Comparison of ENCODE assay signal across 1 cellular context in genomic region chr17:17570207-17570797, GRCh38.
TF ChIP-seq lines count a peak whose summit lies in the region.

No MANE protein-coding gene starts in this region.

TF ChIP-seq in HepG2, 621 proteins besides CTCF, POLR2A, EP300 and RAD21 (continued from another document and continues in another):
- TF ChIP-seq ZNF766 (CRISPR knock-in tag; IDR thresholded peaks at IDR 0.05; ENCODE audit: borderline replicate concordance), result peak; percentile 53; the same call in 1 of the 2 replicates
- TF ChIP-seq ZNF124 (CRISPR knock-in tag; IDR thresholded peaks at IDR 0.05), result no peak
- TF ChIP-seq ZNF451 (CRISPR knock-in tag; IDR thresholded peaks at IDR 0.05), result no peak
- TF ChIP-seq EED (CRISPR knock-in tag; IDR thresholded peaks at IDR 0.05), result 0 out of 2 replicates have a peak, but pooled peaks have one; percentile 64
- no peak for TF ChIP-seq NFIB (CRISPR knock-in tag; IDR thresholded peaks at IDR 0.05; ENCODE audit: borderline replicate concordance)
- no peak for TF ChIP-seq HNF4G (IDR thresholded peaks at IDR 0.05; ENCODE audit: borderline replicate concordance, low read depth, low read length)
- TF ChIP-seq HNF4G (CRISPR knock-in tag; IDR thresholded peaks at IDR 0.05; ENCODE audit: borderline replicate concordance, low read depth), result no peak
- peak; percentile 3 for TF ChIP-seq ZNF407 (CRISPR knock-in tag; IDR thresholded peaks at IDR 0.05; ENCODE audit: not compliant biosample characterization)
- no peak for TF ChIP-seq ZBTB3 (CRISPR knock-in tag; IDR thresholded peaks at IDR 0.05; ENCODE audit: borderline replicate concordance, low read depth)
- TF ChIP-seq ZBTB43 (CRISPR knock-in tag; conservative IDR thresholded peaks at IDR 0.05), result no peak
- TF ChIP-seq TCF12 (IDR thresholded peaks at IDR 0.05), result no peak
- no peak for TF ChIP-seq TCF12 (CRISPR knock-in tag; IDR thresholded peaks at IDR 0.05)
- TF ChIP-seq MBNL3 (CRISPR knock-in tag; conservative IDR thresholded peaks at IDR 0.05), result no peak
- TF ChIP-seq ZNF180 (CRISPR knock-in tag; IDR thresholded peaks at IDR 0.05; ENCODE audit: borderline replicate concordance, low read depth), result no peak
- no peak for TF ChIP-seq ZNF777 (CRISPR knock-in tag; IDR thresholded peaks at IDR 0.05)
- no peak for TF ChIP-seq SRY (CRISPR knock-in tag; IDR thresholded peaks at IDR 0.05)
- no peak for TF ChIP-seq TRIM24 (CRISPR knock-in tag; IDR thresholded peaks at IDR 0.05)
- peak; percentile 75 for TF ChIP-seq ZNF280B (CRISPR knock-in tag; IDR thresholded peaks at IDR 0.05; ENCODE audit: borderline replicate concordance)
- 0 out of 2 replicates have a peak, but pooled peaks have one; percentile 32 for TF ChIP-seq SMAD1 (CRISPR knock-in tag; IDR thresholded peaks at IDR 0.05; ENCODE audit: borderline replicate concordance, low read depth)
- peak; percentile 68 for TF ChIP-seq ZNF263 (CRISPR knock-in tag; IDR thresholded peaks at IDR 0.05)
- no peak for TF ChIP-seq NR2F6 (IDR thresholded peaks at IDR 0.05)
- TF ChIP-seq NR2F6 (CRISPR knock-in tag; IDR thresholded peaks at IDR 0.05), result 0 out of 2 replicates have a peak, but pooled peaks have one; percentile 25
- no peak for TF ChIP-seq SRSF1 (optimal IDR thresholded peaks at IDR 0.05; ENCODE audit: low read depth, low read length)
- 0 out of 2 replicates have a peak, but pooled peaks have one; percentile 14 for TF ChIP-seq FOXC1 (CRISPR knock-in tag; IDR thresholded peaks at IDR 0.05; ENCODE audit: borderline replicate concordance)
- no peak for TF ChIP-seq DBP (CRISPR knock-in tag; IDR thresholded peaks at IDR 0.05; ENCODE audit: not compliant biosample characterization)
- TF ChIP-seq NCOA5 (CRISPR knock-in tag; IDR thresholded peaks at IDR 0.05), result no peak
- TF ChIP-seq ZBTB38 (CRISPR knock-in tag; IDR thresholded peaks at IDR 0.05), result no peak
- TF ChIP-seq ZNF513 (CRISPR knock-in tag; conservative IDR thresholded peaks at IDR 0.05), result 0 out of 2 replicates have a peak, but pooled peaks have one; percentile 33
- peak; percentile 46; the same call in 1 of the 2 replicates for TF ChIP-seq ZBTB7A (CRISPR knock-in tag; IDR thresholded peaks at IDR 0.05)
- TF ChIP-seq ZNF574 (CRISPR knock-in tag; IDR thresholded peaks at IDR 0.05), result no peak
